ENCODE assay signal across 14 cellular contexts in the genomic region with DNA sequence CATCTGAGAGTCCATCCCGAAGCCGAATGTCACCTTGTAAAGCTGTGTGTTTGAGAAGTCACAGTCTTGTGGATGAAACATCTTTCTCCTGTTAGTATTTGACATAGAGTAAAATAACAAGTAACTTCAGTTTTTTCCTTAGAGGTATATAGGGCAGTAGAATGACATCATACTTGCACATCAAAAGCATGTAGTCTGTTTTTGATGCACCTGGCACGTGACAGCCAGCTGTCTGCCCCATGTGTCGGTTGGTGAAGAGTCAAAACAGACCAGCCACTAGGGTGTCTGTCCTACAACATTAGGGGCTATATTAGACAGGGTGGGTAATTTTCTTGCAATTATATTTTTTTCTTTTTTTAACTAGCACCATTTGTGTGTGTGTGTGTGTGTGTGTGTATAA.
DNase-seq lines count a peak whose midpoint lies in the region; ATAC-seq, FAIRE-seq and TF ChIP-seq lines count a peak whose summit lies in the region.
"Had no signal": no experiment of that assay in that cellular context is flagged by ENCODE, and none has a peak within 500 bp of the region (broad histone marks: within the 10 kb centered on the region; RNA-seq: fewer than 3 reads in every experiment).

No MANE protein-coding gene starts in this region.

- H3K4me1 ChIP-seq in GM12878 (ENCODE audit: control insufficient read depth, insufficient read depth, low read length), result no peaks in the 10 kb centered on the region

- no peak for ATAC-seq in WTC11
- peak; percentile 41; the same call in 2 of the 3 replicates for ATAC-seq in GM12878

- H3K27ac Mint-ChIP-seq in WTC11, result 0 out of 2 replicates have a peak overlapping the region, but pooled peaks have one; percentile 13

- H3K4me1 Mint-ChIP-seq in WTC11, result peaks cover 12% of the 10 kb centered on the region

- no peaks in the 10 kb centered on the region for H4K20me1 ChIP-seq in GM12878 (ENCODE audit: control insufficient read depth, insufficient read depth)

- no peak overlapping the region for H3K27ac ChIP-seq in GM12878 (ENCODE audit: control insufficient read depth, insufficient read depth)

- DNase-seq in activated effector memory CD4-positive, alpha-beta T cell treated with anti-CD3 and anti-CD28 coated beads, Interleukin-2, amount 50 U/mL, for 16 hours, result peak; percentile 74
- DNase-seq in activated effector memory CD4-positive, alpha-beta T cell treated with Interleukin-2 at 50 U/mL for 16 hours, result no peak
- DNase-seq in WTC11 (ENCODE audit: low spot score) (no peak), GM12878 (ENCODE audit: low read depth, low spot score) (no peak), SW 1271 (lab: John Stamatoyannopoulos, UW) (no peak), EL (no peak), COLO668 (lab: John Stamatoyannopoulos, UW; ENCODE audit: unreplicated experiment) (no peak)
- peak; percentile 6 for DNase-seq in stimulated activated naive CD4-positive, alpha-beta T cell treated with Interleukin-2 at 50 U/mL for 16 hours (lab: John Stamatoyannopoulos, UW)
- DNase-seq: DMS79, mammary epithelial cell, NCI-H2081 treated with DMSO at 0.1 percent for 48 hours, NCI-H82, trophoblast cell had no signal

- no peaks in the 10 kb centered on the region for H3K36me3 ChIP-seq in GM12878 (ENCODE audit: control insufficient read depth in 2 of 2, insufficient read depth in 2 of 2, low read length in 1 of 2)

- no peaks in the 10 kb centered on the region for H3K9me3 Mint-ChIP-seq in WTC11

- H3K9ac ChIP-seq in GM12878 (ENCODE audit: control insufficient read depth, insufficient read depth, low read length), result no peak overlapping the region

- no peak for TF ChIP-seq POLR2A in GM12878 (IDR thresholded peaks at IDR 0.05; ENCODE audit: low read depth, low read length)

- no peak overlapping the region for H3K4me2 ChIP-seq in GM12878 (ENCODE audit: control insufficient read depth, insufficient read depth)

- SMC1A ChIA-PET in GM12878 (lab: Charles Lee; ENCODE audit: uncharacterized antibody, unreplicated experiment), result interaction anchor here (1.2 to 1.4 kb wide), 3 partner anchors 9 to 179 kb away, joined by 3 read pairs; no protein-coding TSS in a partner anchor

- no peaks in the 10 kb centered on the region for H3K9me3 ChIP-seq in GM12878 (replicated peaks; ENCODE audit: control insufficient read depth, insufficient read depth, low read length)

- peaks cover 13% of the 10 kb centered on the region for H3K36me3 Mint-ChIP-seq in WTC11

- no peak for TF ChIP-seq CTCF in WTC11 (IDR thresholded peaks at IDR 0.05)
- TF ChIP-seq CTCF in GM12878 (IDR thresholded peaks at IDR 0.05 in 2 of 3, conservative IDR thresholded peaks at IDR 0.05 in 1 of 3; ENCODE audit: control insufficient read depth in 2 of 3, extremely low read depth in 1 of 3, insufficient read depth in 1 of 3, low read depth in 3 of 3, low read length in 3 of 3), result no peak

- no peak for TF ChIP-seq RAD21 in GM12878 (IDR thresholded peaks at IDR 0.05; ENCODE audit: insufficient read depth, low read depth, low read length)

- no peaks in the 10 kb centered on the region for H3K27me3 Mint-ChIP-seq in WTC11 (ENCODE audit: low read depth)

- H2AFZ ChIP-seq in GM12878 (ENCODE audit: control insufficient read depth, low read depth, low read length), result no peak overlapping the region

- in situ Hi-C loops in GM12878 (cut with MboI), result no loop called here

- RAD21 ChIA-PET in GM12878 (lab: Charles Lee; ENCODE audit: unreplicated experiment), result interaction anchor here (0.9 kb wide), 1 partner anchor 15 kb away, joined by 4 read pairs; no protein-coding TSS in a partner anchor

- CTCF ChIA-PET in WTC11 (lab: Charles Lee) (interaction anchor here (2.9 kb wide), 1 partner anchor 20 kb away, joined by 14 read pairs; no protein-coding TSS in a partner anchor), GM12878 (lab: Yijun Ruan, JAX) (interaction anchor here (0.7 to 1.8 kb wide), 4 partner anchors 9 to 179 kb away, joined by 3 to 7 read pairs (median 4); no protein-coding TSS in a partner anchor)

- FAIRE-seq in GM12878 (lab: Jason Lieb, UNC), result no peak
- FAIRE-seq: frontal cortex had no signal

- 61% methylated on average over 4 of the region's 4 CpGs for WGBS in GM12878 (ENCODE audit: insufficient coverage, insufficient replicate concordance, low lambda C conversion rate, missing lambda C conversion rate)

- H3K27me3 ChIP-seq in GM12878 (replicated peaks in 1 of 2; ENCODE audit: control insufficient read depth in 2 of 2, insufficient read depth in 2 of 2, low read length in 1 of 2), result no peaks in the 10 kb centered on the region

- H3K4me3 Mint-ChIP-seq in WTC11, result no peak overlapping the region

- H3K4me3 ChIP-seq in GM12878, result no peak overlapping the region

- POLR2A ChIA-PET in WTC11 (lab: Charles Lee) (no interaction called here), GM12878 (lab: Charles Lee) (interaction anchor here (1.2 kb wide), 1 partner anchor 9 kb away, joined by 4 read pairs; no protein-coding TSS in a partner anchor)

- TF ChIP-seq EP300 in GM12878 (IDR thresholded peaks at IDR 0.05; ENCODE audit: borderline replicate concordance in 1 of 2, control insufficient read depth in 1 of 2, low read depth in 2 of 2, low read length in 2 of 2), result no peak

- intact Hi-C loops in GM12878 (cut with micrococcal nuclease; ENCODE audit: unreplicated experiment), result no loop called here

- H3K79me2 ChIP-seq in GM12878 (ENCODE audit: control insufficient read depth, insufficient read depth, low read length), result no peaks in the 10 kb centered on the region

- no TSS peak for BruUV-seq in GM12878 (replicated peaks; lab: Mats Ljungman, UMichigan)

TF ChIP-seq in WTC11, 78 proteins besides CTCF, POLR2A, EP300 and RAD21 (continues in another document):
- no peak for TF ChIP-seq ZNF671 (CRISPR knock-in tag; IDR thresholded peaks at IDR 0.05)
- TF ChIP-seq, protein P1, sequence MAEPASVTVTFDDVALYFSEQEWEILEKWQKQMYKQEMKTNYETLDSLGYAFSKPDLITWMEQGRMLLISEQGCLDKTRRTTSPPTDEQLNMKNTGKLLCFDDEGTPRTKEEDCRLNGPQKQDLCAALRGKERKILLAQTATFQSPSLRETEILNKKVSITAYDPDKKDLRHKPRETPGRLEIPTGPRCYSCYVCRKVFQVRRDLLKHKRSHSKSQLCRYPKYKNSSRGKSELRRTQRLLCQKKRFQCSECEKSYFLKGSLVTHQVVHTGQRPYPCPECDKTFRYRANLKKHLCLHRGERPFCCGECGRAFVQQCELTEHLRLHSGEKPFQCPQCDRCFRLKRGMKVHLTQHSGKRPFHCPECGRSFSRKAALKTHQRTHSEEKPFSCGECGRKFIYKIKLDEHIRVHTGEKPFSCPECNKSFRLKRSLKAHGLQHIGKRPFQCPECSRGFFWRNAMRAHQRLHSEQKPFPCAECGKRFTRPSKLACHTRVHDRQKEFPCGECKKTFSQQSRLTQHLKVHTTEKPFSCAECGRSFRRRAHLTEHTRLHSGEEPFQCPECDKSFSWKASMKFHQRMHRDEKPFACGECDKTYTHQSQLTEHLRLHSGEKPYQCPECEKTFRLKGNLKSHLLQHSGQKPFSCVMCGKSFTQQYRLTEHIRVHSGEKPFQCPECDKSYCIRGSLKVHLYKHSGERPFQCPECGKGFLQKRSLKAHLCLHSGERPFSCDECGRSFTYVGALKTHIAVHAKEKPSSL (CRISPR knock-in tag; conservative IDR thresholded peaks at IDR 0.05), result no peak
- TF ChIP-seq, protein P2, sequence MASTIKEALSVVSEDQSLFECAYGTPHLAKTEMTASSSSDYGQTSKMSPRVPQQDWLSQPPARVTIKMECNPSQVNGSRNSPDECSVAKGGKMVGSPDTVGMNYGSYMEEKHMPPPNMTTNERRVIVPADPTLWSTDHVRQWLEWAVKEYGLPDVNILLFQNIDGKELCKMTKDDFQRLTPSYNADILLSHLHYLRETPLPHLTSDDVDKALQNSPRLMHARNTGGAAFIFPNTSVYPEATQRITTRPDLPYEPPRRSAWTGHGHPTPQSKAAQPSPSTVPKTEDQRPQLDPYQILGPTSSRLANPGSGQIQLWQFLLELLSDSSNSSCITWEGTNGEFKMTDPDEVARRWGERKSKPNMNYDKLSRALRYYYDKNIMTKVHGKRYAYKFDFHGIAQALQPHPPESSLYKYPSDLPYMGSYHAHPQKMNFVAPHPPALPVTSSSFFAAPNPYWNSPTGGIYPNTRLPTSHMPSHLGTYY (CRISPR knock-in tag; IDR thresholded peaks at IDR 0.05), result no peak
- no peak for TF ChIP-seq ATF1 (CRISPR knock-in tag; IDR thresholded peaks at IDR 0.05)

TF ChIP-seq in GM12878, 131 proteins besides CTCF, POLR2A, EP300 and RAD21 (continues in another document):
- TF ChIP-seq TCF7 (IDR thresholded peaks at IDR 0.05; ENCODE audit: borderline replicate concordance) (no peak), ZNF384 (IDR thresholded peaks at IDR 0.05; ENCODE audit: borderline replicate concordance, low read depth, low read length) (no peak), STAT1 (conservative IDR thresholded peaks at IDR 0.05) (no peak)
- TF ChIP-seq, protein P3, sequence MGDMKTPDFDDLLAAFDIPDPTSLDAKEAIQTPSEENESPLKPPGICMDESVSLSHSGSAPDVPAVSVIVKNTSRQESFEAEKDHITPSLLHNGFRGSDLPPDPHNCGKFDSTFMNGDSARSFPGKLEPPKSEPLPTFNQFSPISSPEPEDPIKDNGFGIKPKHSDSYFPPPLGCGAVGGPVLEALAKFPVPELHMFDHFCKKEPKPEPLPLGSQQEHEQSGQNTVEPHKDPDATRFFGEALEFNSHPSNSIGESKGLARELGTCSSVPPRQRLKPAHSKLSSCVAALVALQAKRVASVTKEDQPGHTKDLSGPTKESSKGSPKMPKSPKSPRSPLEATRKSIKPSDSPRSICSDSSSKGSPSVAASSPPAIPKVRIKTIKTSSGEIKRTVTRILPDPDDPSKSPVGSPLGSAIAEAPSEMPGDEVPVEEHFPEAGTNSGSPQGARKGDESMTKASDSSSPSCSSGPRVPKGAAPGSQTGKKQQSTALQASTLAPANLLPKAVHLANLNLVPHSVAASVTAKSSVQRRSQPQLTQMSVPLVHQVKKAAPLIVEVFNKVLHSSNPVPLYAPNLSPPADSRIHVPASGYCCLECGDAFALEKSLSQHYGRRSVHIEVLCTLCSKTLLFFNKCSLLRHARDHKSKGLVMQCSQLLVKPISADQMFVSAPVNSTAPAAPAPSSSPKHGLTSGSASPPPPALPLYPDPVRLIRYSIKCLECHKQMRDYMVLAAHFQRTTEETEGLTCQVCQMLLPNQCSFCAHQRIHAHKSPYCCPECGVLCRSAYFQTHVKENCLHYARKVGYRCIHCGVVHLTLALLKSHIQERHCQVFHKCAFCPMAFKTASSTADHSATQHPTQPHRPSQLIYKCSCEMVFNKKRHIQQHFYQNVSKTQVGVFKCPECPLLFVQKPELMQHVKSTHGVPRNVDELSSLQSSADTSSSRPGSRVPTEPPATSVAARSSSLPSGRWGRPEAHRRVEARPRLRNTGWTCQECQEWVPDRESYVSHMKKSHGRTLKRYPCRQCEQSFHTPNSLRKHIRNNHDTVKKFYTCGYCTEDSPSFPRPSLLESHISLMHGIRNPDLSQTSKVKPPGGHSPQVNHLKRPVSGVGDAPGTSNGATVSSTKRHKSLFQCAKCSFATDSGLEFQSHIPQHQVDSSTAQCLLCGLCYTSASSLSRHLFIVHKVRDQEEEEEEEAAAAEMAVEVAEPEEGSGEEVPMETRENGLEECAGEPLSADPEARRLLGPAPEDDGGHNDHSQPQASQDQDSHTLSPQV (IDR thresholded peaks at IDR 0.05), result no peak

Comparison
In these comparisons a context has a peak if more than half of its experiments do, and no peak if none do; other contexts are left out.
1. DNase-seq: peak in activated effector memory CD4-positive, alpha-beta T cell treated with anti-CD3 and anti-CD28 coated beads, Interleukin-2, amount 50 U/mL, for 16 hours (single experiment) and stimulated activated naive CD4-positive, alpha-beta T cell treated with Interleukin-2 at 50 U/mL for 16 hours (single experiment); none in activated effector memory CD4-positive, alpha-beta T cell treated with Interleukin-2 at 50 U/mL for 16 hours (single experiment), WTC11 (single experiment), GM12878 (single experiment), SW 1271 (0 of 2), EL (single experiment) and COLO668 (single experiment).